13 cellular contexts compared by ENCODE assay signal in the genomic region with DNA sequence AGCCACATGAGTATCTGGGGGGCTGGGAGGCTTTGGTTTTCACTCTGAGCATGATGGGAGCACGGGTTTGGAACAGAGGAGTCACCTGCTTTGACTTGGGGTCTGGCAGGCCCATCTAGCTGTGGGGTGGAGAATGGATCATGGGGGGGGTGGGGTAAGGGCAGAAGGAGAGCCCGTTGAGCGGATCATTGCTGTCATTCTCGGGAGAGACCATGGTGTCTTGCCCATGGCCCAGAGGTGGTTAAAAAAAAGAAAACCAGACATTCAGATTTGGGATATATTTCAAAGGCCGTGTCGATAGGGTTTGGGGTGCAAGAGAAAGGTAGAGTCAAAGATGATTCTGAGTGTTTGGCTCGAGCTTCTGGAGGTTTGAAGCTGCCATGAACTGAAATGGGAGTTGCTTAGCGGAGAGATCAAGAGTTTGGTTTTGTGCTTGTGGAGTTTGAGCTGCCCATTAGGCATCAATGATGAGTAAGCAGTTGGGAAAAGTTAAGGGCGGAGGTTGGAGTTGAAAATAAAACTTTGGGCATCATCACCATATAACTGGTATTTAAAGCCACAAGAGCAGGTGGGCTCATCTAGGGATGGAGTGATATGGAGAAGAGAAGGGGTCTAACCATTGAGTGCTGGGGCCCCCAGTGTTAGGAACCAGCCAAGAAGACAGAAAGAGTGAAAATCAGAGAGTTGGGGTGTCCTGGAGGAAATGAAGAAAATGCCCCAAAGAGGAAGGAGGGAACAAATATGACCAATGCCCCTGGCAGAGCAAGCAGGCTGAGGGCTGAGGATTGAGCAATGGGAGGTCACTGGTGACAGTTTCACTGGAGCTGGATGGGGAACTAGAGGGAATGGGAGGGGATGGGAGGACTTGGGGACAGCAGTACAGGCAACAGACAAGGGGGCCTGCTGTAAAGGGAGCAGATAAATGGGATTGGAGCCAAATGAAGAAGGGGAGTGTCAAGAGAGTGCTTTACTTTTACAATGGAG. TPM values are rescaled to one million over a fixed set of nuclear protein-coding genes. Genes with fewer than 3 reads are reported as not detected.
DNase-seq lines count a peak whose midpoint lies in the region; ATAC-seq, FAIRE-seq and TF ChIP-seq lines count a peak whose summit lies in the region.
"Had no signal": no experiment of that assay in that cellular context is flagged by ENCODE, and none has a peak within 500 bp of the region (broad histone marks: within the 10 kb centered on the region; RNA-seq: fewer than 3 reads in every experiment).

No MANE protein-coding gene starts in this region.

- no peak overlapping the region for H3K27ac Mint-ChIP-seq in endodermal cell
- H3K27ac Mint-ChIP-seq: mesothelial cell of epicardium had no signal

- H3K4me3 ChIP-seq in endodermal cell (ENCODE audit: low read length) (no peak overlapping the region), neutrophil (ENCODE audit: low read depth in 1 of 2, low read length in 1 of 2) (peak overlapping the region; percentile 68 to 91)
- H3K4me3 ChIP-seq: cardiac muscle cell, SJSA1 had no signal

- DNase-seq in GM12891 (ENCODE audit: insufficient read length, low spot score): no peak
- peak; percentile 78 for DNase-seq in NOMO-1 treated with DMSO at 0.1 percent for 48 hours (lab: John Stamatoyannopoulos, UW; ENCODE audit: unreplicated experiment)
- DNase-seq in endodermal cell: peak; percentile 18
- DNase-seq in mucosa of gallbladder (ENCODE audit: low spot score): no peak
- DNase-seq in NCI-H510A treated with DMSO at 0.1 percent for 48 hours (lab: John Stamatoyannopoulos, UW): no peak
- DNase-seq: NCI-H2171 had no signal

- H3K36me3 Mint-ChIP-seq in endodermal cell (ENCODE audit: low read depth): no peaks in the 10 kb centered on the region
- H3K36me3 Mint-ChIP-seq: mesothelial cell of epicardium had no signal

- FAIRE-seq in GM12891 (lab: Jason Lieb, UNC): peak; percentile 13

- H3K9me3 Mint-ChIP-seq in endodermal cell: no peaks in the 10 kb centered on the region
- H3K9me3 Mint-ChIP-seq: mesothelial cell of epicardium had no signal

- no peak for TF ChIP-seq POLR2A in GM12891 (IDR thresholded peaks at IDR 0.05; ENCODE audit: low read depth, low read length)

- 94 to 96% methylated on average over 7 to 9 of the region's 9 CpGs for WGBS in endodermal cell (ENCODE audit: insufficient coverage in 1 of 2, insufficient read length in 1 of 2), 2 experiments

- H3K4me1 ChIP-seq in endodermal cell (ENCODE audit: control insufficient read depth, insufficient read depth, low read length): no peaks in the 10 kb centered on the region
- peaks cover 76% of the 10 kb centered on the region in 2 experiments for H3K4me1 ChIP-seq in neutrophil (ENCODE audit: control insufficient read depth in 1 of 2, insufficient read depth in 1 of 2, low read depth in 1 of 2, low read length in 1 of 2)

- no peak overlapping the region for H3K9ac ChIP-seq in endodermal cell (ENCODE audit: extremely low read depth, low read length, poor library complexity, severe bottlenecking)

- no peak overlapping the region for H3K4me3 Mint-ChIP-seq in endodermal cell

- no peaks in the 10 kb centered on the region for H3K9me3 ChIP-seq in endodermal cell (ENCODE audit: control insufficient read depth, low read length)
- no peaks in the 10 kb centered on the region for H3K9me3 ChIP-seq in neutrophil
- H3K9me3 ChIP-seq: SJSA1 had no signal

- H3K27me3 ChIP-seq in endodermal cell (ENCODE audit: control insufficient read depth, insufficient read depth, low read length, poor library complexity, severe bottlenecking) (peaks cover 39% of the 10 kb centered on the region), neutrophil (no peaks in the 10 kb centered on the region)
- H3K27me3 ChIP-seq: SJSA1 had no signal

- TF ChIP-seq CTCF in endodermal cell (conservative IDR thresholded peaks at IDR 0.05): no peak
- no peak for TF ChIP-seq CTCF in neutrophil (IDR thresholded peaks at IDR 0.05)

- H3K36me3 ChIP-seq in endodermal cell (ENCODE audit: control insufficient read depth, insufficient read depth, low read length) (no peaks in the 10 kb centered on the region), neutrophil (peaks cover 6% of the 10 kb centered on the region)
- H3K36me3 ChIP-seq: cardiac muscle cell, SJSA1 had no signal

- H3K4me1 Mint-ChIP-seq in endodermal cell: peaks cover 6% of the 10 kb centered on the region

- peaks cover 31% of the 10 kb centered on the region for H3K27me3 Mint-ChIP-seq in endodermal cell (ENCODE audit: insufficient read depth)

- no peak for ATAC-seq in GM21423 (IDR thresholded peaks at IDR 0.05; ENCODE audit: unreplicated experiment)
- ATAC-seq in HG03432 (IDR thresholded peaks at IDR 0.05; ENCODE audit: unreplicated experiment): no peak

- H3K27ac ChIP-seq in endodermal cell (ENCODE audit: low read depth, low read length): no peak overlapping the region
- H3K27ac ChIP-seq in neutrophil: peak overlapping the region; percentile 90
- H3K27ac ChIP-seq: cardiac muscle cell, SJSA1 had no signal

TF ChIP-seq in GM12891, 5 proteins besides CTCF, POLR2A, EP300 and RAD21:
- TF ChIP-seq POU2F2 (IDR thresholded peaks at IDR 0.05; ENCODE audit: low read depth, low read length): no peak
- TF ChIP-seq PAX5 (IDR thresholded peaks at IDR 0.05; ENCODE audit: insufficient read depth, low read length, severe bottlenecking): no peak
- TF ChIP-seq TAF1 (IDR thresholded peaks at IDR 0.05; ENCODE audit: low read depth, low read length): no peak
- no peak for TF ChIP-seq SPI1 (IDR thresholded peaks at IDR 0.05; ENCODE audit: low read depth, low read length)
- no peak for TF ChIP-seq POLR2AphosphoS5 (IDR thresholded peaks at IDR 0.05; ENCODE audit: low read depth, low read length)

RNA-seq across cellular contexts. Expression of gene NOD2, which starts 1.9 kb away (rescaled TPM):
- polyA plus RNA-seq in GM12891 (2012; ENCODE audit: low read depth, missing spikeins): 9.7 TPM
- under 1 TPM; 0.33 to 0.42 TPM for total RNA-seq in endodermal cell
- 0.21 TPM for polyA plus RNA-seq in endodermal cell (2013, experiment 1 of 2)
- polyA plus RNA-seq in endodermal cell (2013, experiment 2 of 2): 0.12 TPM
- total RNA-seq in mucosa of gallbladder: 1.5 TPM
- total RNA-seq: cardiac muscle cell, HT1080 had no signal

RNA-seq across cellular contexts. Expression of gene SNX20, which starts 14.2 kb away (rescaled TPM):
- 16.6 TPM for polyA plus RNA-seq in GM12891 (2012; ENCODE audit: low read depth, missing spikeins)
- total RNA-seq in endodermal cell (not detected), mucosa of gallbladder (4.2 TPM)
- not detected for polyA plus RNA-seq in endodermal cell (2013, experiment 1 of 2)
- not detected for polyA plus RNA-seq in endodermal cell (2013, experiment 2 of 2)
- total RNA-seq: cardiac muscle cell, HT1080, mesothelial cell of epicardium, SJSA1 had no signal
- polyA plus RNA-seq: cardiac muscle cell had no signal

RNA-seq across cellular contexts. Expression of gene CYLD, which starts 46.6 kb away (rescaled TPM):
- 57.1 TPM for polyA plus RNA-seq in GM12891 (2012; ENCODE audit: low read depth, missing spikeins)
- total RNA-seq in endodermal cell (10 to 100 TPM; 12.7 TPM), mucosa of gallbladder (38.5 TPM)
- polyA plus RNA-seq in endodermal cell (2013, experiment 1 of 2): 8.7 TPM
- polyA plus RNA-seq in endodermal cell (2013, experiment 2 of 2): 9.2 TPM

Comparison
In these comparisons a context has a peak if more than half of its experiments do, and no peak if none do; other contexts are left out.
1. DNase-seq: peak in NOMO-1 treated with DMSO at 0.1 percent for 48 hours (single experiment) and endodermal cell (single experiment); none in GM12891 (single experiment), mucosa of gallbladder (single experiment) and NCI-H510A treated with DMSO at 0.1 percent for 48 hours (single experiment).